ENCODE assay signal across 16 cellular contexts in the genomic region with DNA sequence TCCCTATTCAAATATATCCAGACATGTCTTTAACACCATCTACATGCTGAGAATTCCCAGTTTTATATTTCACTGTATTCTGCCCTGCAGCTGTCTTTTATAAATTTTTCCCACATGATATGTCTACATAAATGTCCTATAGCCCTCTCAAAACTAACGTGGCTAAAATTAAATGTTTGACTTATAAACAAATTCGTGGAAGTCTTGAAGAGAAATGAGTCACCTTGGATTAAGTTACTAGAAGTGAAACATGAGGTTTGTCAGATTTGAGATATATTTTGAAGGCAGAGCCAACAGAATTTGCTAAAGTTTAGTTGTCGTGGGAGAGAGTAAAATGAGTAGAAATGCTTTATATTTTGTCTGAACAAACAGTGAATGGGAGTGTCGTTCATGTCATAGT.
DNase-seq lines count a peak whose midpoint lies in the region; ATAC-seq and TF ChIP-seq lines count a peak whose summit lies in the region.
"Had no signal": no experiment of that assay in that cellular context is flagged by ENCODE, and none has a peak within 500 bp of the region (broad histone marks: within the 10 kb centered on the region; RNA-seq: fewer than 3 reads in every experiment).

No MANE protein-coding gene starts in this region.

- TF ChIP-seq CTCF in PC-3 (conservative IDR thresholded peaks at IDR 0.05; ENCODE audit: low read depth, low read length): no peak

- no peaks in the 10 kb centered on the region for H3K9me2 ChIP-seq in PC-3 (replicated peaks; ENCODE audit: low read length)

- peak; percentile 13; the same call in 1 of the 2 replicates for ATAC-seq in PC-3
- ATAC-seq: CD8-positive, alpha-beta T cell; GM23338; HepG2 had no signal

- no peak overlapping the region for H2AFZ ChIP-seq in PC-3 (ENCODE audit: low read length)
- H2AFZ ChIP-seq: GM23338 had no signal

- no peak overlapping the region for H3K4me3 ChIP-seq in PC-3 (ENCODE audit: low read length)
- H3K4me3 ChIP-seq: GM23338 had no signal

- POLR2A ChIA-PET in PC-3 (lab: Charles Lee; ENCODE audit: unreplicated experiment): no interaction called here

- no peaks in the 10 kb centered on the region for H4K20me1 ChIP-seq in PC-3 (ENCODE audit: low read length)

- H3K9me3 ChIP-seq in PC-3 (ENCODE audit: low read length): no peaks in the 10 kb centered on the region

- H3F3A ChIP-seq in PC-3 (ENCODE audit: low read length, unreplicated experiment): no peaks in the 10 kb centered on the region

- H3K36me3 ChIP-seq in PC-3 (ENCODE audit: low read depth, low read length): no peaks in the 10 kb centered on the region

- H3K27me3 ChIP-seq in PC-3 (ENCODE audit: low read length): 0 out of 2 replicates have a peak, but pooled peaks cover 4% of the 10 kb centered on the region

- H3K4me1 ChIP-seq in PC-3 (ENCODE audit: insufficient read depth, low read length): no peaks in the 10 kb centered on the region

- H3K79me2 ChIP-seq in PC-3 (ENCODE audit: low read length): no peaks in the 10 kb centered on the region

- no peak overlapping the region for H3K4me2 ChIP-seq in PC-3 (ENCODE audit: low read length)
- H3K4me2 ChIP-seq: GM23338 had no signal

- peak; percentile 42 for DNase-seq in HT1080 (ENCODE audit: low read depth)
- DNase-seq in PC-3: peak; percentile 7
- peak; percentile 75 for DNase-seq in fibroblast of gingiva (ENCODE audit: low read depth)
- DNase-seq in stromal cell of bone marrow (ENCODE audit: low read depth): peak; percentile 24
- no peak for DNase-seq in stimulated activated CD4-positive, alpha-beta T cell treated with anti-CD3 and anti-CD28 coated beads, Interleukin-4, amount 100 ng/mL, for 4 hours
- no peak for DNase-seq in NCI-H1694 (lab: John Stamatoyannopoulos, UW)
- no peak for DNase-seq in stimulated activated CD4-positive, alpha-beta T cell treated with anti-CD3 and anti-CD28 coated beads, Interleukin-2, amount 100 ng/mL, for 24 hours
- DNase-seq: C1 segment of cervical spinal cord; CD8-positive, alpha-beta T cell; COR-L47; DMS153; DMS79 treated with DMSO at 0.1 percent for 48 hours; EL; H9 had no signal

- no peak overlapping the region for H3K27ac ChIP-seq in PC-3 (ENCODE audit: low read length)

- CTCF ChIA-PET in PC-3 (lab: Charles Lee): no interaction called here

- intact Hi-C loops in PC-3 (cut with micrococcal nuclease): no loop called here

- no peak overlapping the region for H3K9ac ChIP-seq in PC-3 (ENCODE audit: low read length)

- BruUV-seq in PC-3 (replicated peaks; lab: Mats Ljungman, UMichigan): no TSS peak

Comparison
In these comparisons a context has a peak if more than half of its experiments do, and no peak if none do; other contexts are left out.
1. DNase-seq: peak in HT1080 (single experiment), PC-3 (single experiment), fibroblast of gingiva (single experiment) and stromal cell of bone marrow (single experiment); none in stimulated activated CD4-positive, alpha-beta T cell treated with anti-CD3 and anti-CD28 coated beads, Interleukin-4, amount 100 ng/mL, for 4 hours (0 of 2), NCI-H1694 (single experiment) and stimulated activated CD4-positive, alpha-beta T cell treated with anti-CD3 and anti-CD28 coated beads, Interleukin-2, amount 100 ng/mL, for 24 hours (0 of 2).